In the genomic region with DNA sequence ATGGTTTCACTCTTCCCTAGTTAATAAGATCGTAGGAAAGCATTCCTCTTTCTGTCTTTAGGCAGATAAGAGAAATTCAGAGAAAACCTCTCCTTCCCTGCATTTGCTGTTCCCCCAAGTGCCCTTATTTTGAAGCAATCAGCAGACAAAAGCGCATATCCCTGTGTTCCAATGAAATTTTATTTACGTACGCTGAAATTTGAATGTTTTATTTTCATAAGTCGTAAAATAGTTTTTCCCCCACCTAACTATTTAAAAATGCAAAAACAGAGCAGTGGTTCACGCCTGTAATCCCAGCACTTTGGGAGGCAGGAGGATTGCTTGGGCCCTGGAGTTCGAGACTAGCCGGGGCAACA, we compare ENCODE assay signal across 8 cellular contexts. TPM values are rescaled to one million over a fixed set of nuclear protein-coding genes. Genes with fewer than 3 reads are reported as not detected.
DNase-seq lines count a peak whose midpoint lies in the region; ATAC-seq and TF ChIP-seq lines count a peak whose summit lies in the region.

No MANE protein-coding gene starts in this region.

- no peak overlapping the region for H3K4me2 ChIP-seq in GM23248 (ENCODE audit: unreplicated experiment)

- no peak for TF ChIP-seq CTCF in fibroblast of villous mesenchyme (IDR thresholded peaks at IDR 0.05; ENCODE audit: insufficient read depth, low read depth, low read length)
- TF ChIP-seq CTCF in mucosa of descending colon (IDR thresholded peaks at IDR 0.05), result no peak
- no peak for TF ChIP-seq CTCF in GM20000 (IDR thresholded peaks at IDR 0.05; ENCODE audit: extremely low read depth, missing control alignments)

- no peak overlapping the region for H3K9ac ChIP-seq in GM23248

- peaks cover 3% of the 10 kb centered on the region for H3K36me3 Mint-ChIP-seq in T-cell

- H3K9me3 Mint-ChIP-seq in T-cell, result no peaks in the 10 kb centered on the region

- no peak overlapping the region for H3K27ac ChIP-seq in GM23248

- H4K20me1 ChIP-seq in GM23248 (ENCODE audit: insufficient read depth), result no peaks in the 10 kb centered on the region

- POLR2A ChIA-PET in T-cell (lab: Charles Lee), result no interaction called here

- peak overlapping the region; percentile 79 to 88 for H3K27ac Mint-ChIP-seq in T-cell

- H3K9me2 ChIP-seq in GM23248 (ENCODE audit: insufficient read depth), result no peaks in the 10 kb centered on the region

- DNase-seq in GM23248 (no peak), T-cell (no peak), fibroblast of villous mesenchyme (ENCODE audit: low read depth) (no peak), skeletal muscle cell (ENCODE audit: low read depth) (no peak), mucosa of descending colon (no peak), GM20000 (ENCODE audit: low spot score) (no peak), occipital lobe (lab: John Stamatoyannopoulos, UW) (no peak)

- peak overlapping the region; percentile 75 for H2AFZ ChIP-seq in GM23248

- H3K36me3 ChIP-seq in GM23248 (ENCODE audit: low read depth), result no peaks in the 10 kb centered on the region
- no peaks in the 10 kb centered on the region for H3K36me3 ChIP-seq in mucosa of descending colon (ENCODE audit: low read depth)

- H3K4me3 Mint-ChIP-seq in T-cell, result peak overlapping the region; percentile 85 to 89 (median 86)

- CTCF ChIA-PET in T-cell (lab: Charles Lee), result no interaction called here

- 85 to 88% methylated on average over 8 of the region's 8 CpGs for WGBS in GM23248 (ENCODE audit: low coverage in 1 of 2, low lambda C conversion rate in 2 of 2, missing lambda C conversion rate in 2 of 2), 2 experiments

- peaks cover 5% of the 10 kb centered on the region; the same call in 1 of the 2 replicates for H3F3A ChIP-seq in GM23248 (ENCODE audit: insufficient read depth)

- intact Hi-C loops in mucosa of descending colon (cut with DNase I, micrococcal nuclease), result no loop called here

- H3K4me1 ChIP-seq in GM23248 (ENCODE audit: insufficient read depth) (peaks cover 12% of the 10 kb centered on the region), mucosa of descending colon (ENCODE audit: low read depth) (peaks cover 12% of the 10 kb centered on the region)

- H3K4me1 Mint-ChIP-seq in T-cell, result peaks cover 29 to 34% (median 33%) of the 10 kb centered on the region in 3 donors

- in situ Hi-C loops in GM23248 (cut with MboI), result no loop called here

- no peaks in the 10 kb centered on the region for H3K27me3 Mint-ChIP-seq in T-cell

- ATAC-seq in T-cell (replicated peaks in 1 of 4), result no peak
- ATAC-seq in mucosa of descending colon, result no peak
- no peak for ATAC-seq in HG03571 (IDR thresholded peaks at IDR 0.05; ENCODE audit: unreplicated experiment)

- H3K4me3 ChIP-seq in GM23248 (peak overlapping the region; percentile 98), fibroblast of villous mesenchyme (ENCODE audit: low read depth, low read length) (peak overlapping the region; percentile 44), skeletal muscle cell (ENCODE audit: low read depth, low read length) (peak overlapping the region; percentile 86), mucosa of descending colon (no peak overlapping the region)

- peaks cover 40% of the 10 kb centered on the region for H3K79me2 ChIP-seq in GM23248 (ENCODE audit: insufficient read depth)

- H3K9me3 ChIP-seq in GM23248 (ENCODE audit: low read depth) (no peaks in the 10 kb centered on the region), mucosa of descending colon (no peaks in the 10 kb centered on the region)

- H3K27me3 ChIP-seq in GM23248 (replicated peaks; ENCODE audit: insufficient read depth), result no peaks in the 10 kb centered on the region

RNA-seq across cellular contexts. Expression of gene MRI1, which starts 17.2 kb away (rescaled TPM):
- 39.7 and 60.6 TPM in 2 replicates for total RNA-seq in GM23248 (2014; rRNA removed; shearing (Covaris generic))
- polyA plus RNA-seq in GM23248 (2016; fragmentation: Nextera tagmentation; extraction: Ambion mirVana), result 14.3 and 16.5 TPM in 2 replicates
- total RNA-seq in T-cell, result 100 to 1,000 TPM in 2 of 5 donors, 10 to 100 TPM in 3; 37.6 to 107 (median 94.3) TPM
- total RNA-seq in fibroblast of villous mesenchyme, result 27.2 and 44.1 TPM in 2 replicates
- 10 to 100 TPM; 24.2 to 32.4 (median 28.7) TPM for total RNA-seq in mucosa of descending colon
- 16.4 TPM for total RNA-seq in occipital lobe

RNA-seq across cellular contexts. Expression of gene C19orf53, which starts 27.2 kb away (rescaled TPM):
- 115 and 122 TPM in 2 replicates for total RNA-seq in GM23248 (2014; rRNA removed; shearing (Covaris generic))
- polyA plus RNA-seq in GM23248 (2016; fragmentation: Nextera tagmentation; extraction: Ambion mirVana), result 309 TPM in 2 replicates
- total RNA-seq in T-cell (10 to 100 TPM; 69.7 to 82.1 (median 76.8) TPM), fibroblast of villous mesenchyme (37.6 and 63.1 TPM in 2 replicates), mucosa of descending colon (10 to 100 TPM; 47.8 to 49.5 (median 49.3) TPM), occipital lobe (15.8 TPM)

RNA-seq across cellular contexts. Expression of gene ZSWIM4, which starts 48.2 kb away (rescaled TPM):
- 2.9 and 3.0 TPM in 2 replicates for total RNA-seq in GM23248 (2014; rRNA removed; shearing (Covaris generic))
- polyA plus RNA-seq in GM23248 (2016; fragmentation: Nextera tagmentation; extraction: Ambion mirVana), result 0.35 and 0.81 TPM in 2 replicates
- total RNA-seq in T-cell (1 to 10 TPM; 5.4 to 9.8 (median 9.0) TPM), fibroblast of villous mesenchyme (12.1 and 13.2 TPM in 2 replicates), mucosa of descending colon (1 to 10 TPM; 4.1 to 4.6 (median 4.1) TPM), occipital lobe (11.1 TPM)
